In genomic region chr16:54928016-54928356, GRCh38 we compare ENCODE assay signal across 8 cellular contexts. TPM values are rescaled to one million over a fixed set of nuclear protein-coding genes. Genes with fewer than 3 reads are reported as not detected.
DNase-seq lines count a peak whose midpoint lies in the region; ATAC-seq, FAIRE-seq and TF ChIP-seq lines count a peak whose summit lies in the region.

No MANE protein-coding gene starts in this region.

- H3K18ac ChIP-seq in trophoblast cell (ENCODE audit: low read length): no peak overlapping the region

- dilution Hi-C loops in endothelial cell of umbilical vein (cut with MboI; ENCODE audit: extremely low pct_ligation_motif_present, low sequenced_read_pairs): no loop called here

- H4K12ac ChIP-seq in trophoblast cell (ENCODE audit: low read depth, low read length): no peak overlapping the region

- WGBS in trophoblast cell (ENCODE audit: extremely low coverage, insufficient coverage, insufficient read length): no CpG with 5 or more reads among the region's 13 CpGs

- TF ChIP-seq CTCF in endothelial cell of umbilical vein (IDR thresholded peaks at IDR 0.05; ENCODE audit: extremely low read depth in 1 of 2, insufficient read depth in 1 of 2, low read depth in 1 of 2, low read length in 2 of 2): no peak

- intact Hi-C loops in endothelial cell of umbilical vein (cut with micrococcal nuclease): loop anchor here (2.0 to 10.0 kb wide), 7 partner anchors 296 to 1425 kb away; partner anchors contain the start of genes AKTIP, FTO and RPGRIP1L

- no peak overlapping the region for H3K4ac ChIP-seq in trophoblast cell (ENCODE audit: low read depth, low read length)

- no peaks in the 10 kb centered on the region for H3K36me3 ChIP-seq in endothelial cell of umbilical vein (ENCODE audit: control insufficient read depth in 2 of 2, extremely low read depth in 1 of 2, insufficient read depth in 2 of 2, low read length in 2 of 2)
- no peaks in the 10 kb centered on the region for H3K36me3 ChIP-seq in trophoblast cell (ENCODE audit: control insufficient read depth in 1 of 2, insufficient read depth in 2 of 2, low read length in 2 of 2)

- DNase-seq in activated effector memory CD4-positive, alpha-beta T cell treated with anti-CD3 and anti-CD28 coated beads, Interleukin-2, amount 50 U/mL, for 16 hours: peak; percentile 62
- no peak for DNase-seq in activated effector memory CD4-positive, alpha-beta T cell treated with Interleukin-2 at 50 U/mL for 16 hours
- DNase-seq in endothelial cell of umbilical vein (ENCODE audit: low read depth, low spot score) (peak; percentile 42), trophoblast cell (peak in 1 of 2 donors; percentile 23)

- no peaks in the 10 kb centered on the region for H4K20me1 ChIP-seq in endothelial cell of umbilical vein (replicated peaks; ENCODE audit: control insufficient read depth, extremely low read depth, insufficient read depth, low read length)

- CTCF ChIA-PET in endothelial cell of umbilical vein (lab: Charles Lee): interaction anchor here (0.9 to 1.8 kb wide), 3 partner anchors 11 to 1378 kb away, joined by 3 to 5 read pairs (median 4); no protein-coding TSS in a partner anchor

- POLR2A ChIA-PET in endothelial cell of umbilical vein (lab: Charles Lee): no interaction called here

- no peaks in the 10 kb centered on the region for H3K9me1 ChIP-seq in endothelial cell of umbilical vein (replicated peaks; ENCODE audit: control insufficient read depth, extremely low read depth, insufficient read depth, low read length)

- H3K14ac ChIP-seq in trophoblast cell (ENCODE audit: low read length): no peak overlapping the region

- ATAC-seq in HG03108 (IDR thresholded peaks at IDR 0.05; ENCODE audit: unreplicated experiment): no peak
- ATAC-seq in GM21526 (IDR thresholded peaks at IDR 0.05; ENCODE audit: low FRiP score, unreplicated experiment): no peak
- no peak for ATAC-seq in HG03196 (IDR thresholded peaks at IDR 0.05; ENCODE audit: unreplicated experiment)

- FAIRE-seq in endothelial cell of umbilical vein (lab: Jason Lieb, UNC): peak; percentile 74

- no peak overlapping the region for H3K23ac ChIP-seq in trophoblast cell (ENCODE audit: low read length)

- no TSS peak for BruUV-seq in endothelial cell of umbilical vein (replicated peaks; lab: Mats Ljungman, UMichigan)

- no peak overlapping the region for H2BK120ac ChIP-seq in trophoblast cell (ENCODE audit: insufficient read depth, low read length, poor library complexity)

- H2AFZ ChIP-seq in endothelial cell of umbilical vein (ENCODE audit: low read depth, low read length) (peak overlapping the region; percentile 59), trophoblast cell (ENCODE audit: insufficient read depth, low read length, poor library complexity) (no peak overlapping the region)

- no peak overlapping the region for H4K91ac ChIP-seq in trophoblast cell (ENCODE audit: low read depth, low read length)

- peaks cover 12% of the 10 kb centered on the region for H3K4me1 ChIP-seq in endothelial cell of umbilical vein (ENCODE audit: control insufficient read depth, extremely low read depth, insufficient read depth, low read length)
- H3K4me1 ChIP-seq in trophoblast cell (ENCODE audit: control insufficient read depth in 1 of 2, insufficient read depth in 2 of 2, low read length in 2 of 2): peaks cover 11 to 17% of the 10 kb centered on the region in 2 experiments

- H3K79me2 ChIP-seq in endothelial cell of umbilical vein (ENCODE audit: control insufficient read depth, insufficient read depth, low read length): no peaks in the 10 kb centered on the region
- H3K79me2 ChIP-seq in trophoblast cell (ENCODE audit: control insufficient read depth, insufficient read depth, low read length, poor library complexity): peaks cover 2% of the 10 kb centered on the region

- peak overlapping the region; percentile 44 for H3K9ac ChIP-seq in endothelial cell of umbilical vein (replicated peaks; ENCODE audit: extremely low read depth, insufficient read depth, low read length)
- no peak overlapping the region for H3K9ac ChIP-seq in trophoblast cell (ENCODE audit: low read length)

- H3K79me1 ChIP-seq in trophoblast cell (ENCODE audit: low read length): peaks cover 3% of the 10 kb centered on the region

- peak overlapping the region; percentile 11 to 70 (median 46) for H3K4me3 ChIP-seq in endothelial cell of umbilical vein (replicated peaks in 1 of 3; ENCODE audit: insufficient read depth in 1 of 3, low read depth in 1 of 3, low read length in 3 of 3)
- peak overlapping the region; percentile 42 for H3K4me3 ChIP-seq in trophoblast cell (ENCODE audit: low read depth, low read length)

- no peak overlapping the region for H2BK12ac ChIP-seq in trophoblast cell (ENCODE audit: low read length)

- no peak overlapping the region for H2BK5ac ChIP-seq in trophoblast cell (ENCODE audit: low read depth, low read length, poor library complexity)

- no peak overlapping the region for H2AK5ac ChIP-seq in trophoblast cell (ENCODE audit: low read length)

- peaks cover 26 to 43% of the 10 kb centered on the region in 2 experiments for H3K27me3 ChIP-seq in endothelial cell of umbilical vein (ENCODE audit: control insufficient read depth in 2 of 2, insufficient read depth in 2 of 2, low read length in 2 of 2)
- H3K27me3 ChIP-seq in trophoblast cell (ENCODE audit: insufficient read depth, low read length): peaks cover 37% of the 10 kb centered on the region

- H3K27ac ChIP-seq in endothelial cell of umbilical vein (ENCODE audit: insufficient read depth, low read depth, low read length) (no peak overlapping the region), trophoblast cell (ENCODE audit: low read depth, low read length) (no peak overlapping the region)

- H3K4me2 ChIP-seq in endothelial cell of umbilical vein (ENCODE audit: insufficient read depth, low read length): peak overlapping the region; percentile 88
- peak overlapping the region; percentile 66 for H3K4me2 ChIP-seq in trophoblast cell (ENCODE audit: low read length)

- no peak for TF ChIP-seq POLR2A in endothelial cell of umbilical vein (IDR thresholded peaks at IDR 0.05; ENCODE audit: low read depth, low read length)

- H3K9me3 ChIP-seq in endothelial cell of umbilical vein (replicated peaks; ENCODE audit: control insufficient read depth, insufficient read depth, low read length) (no peaks in the 10 kb centered on the region), trophoblast cell (ENCODE audit: insufficient read depth, low read depth, low read length) (peaks cover 5% of the 10 kb centered on the region)

- H4K8ac ChIP-seq in trophoblast cell (ENCODE audit: low read depth, low read length): no peak overlapping the region

TF ChIP-seq in PFSK-1, 5 proteins besides CTCF, POLR2A, EP300 and RAD21 (continues in another document):
- peak; percentile 51; the same call in 1 of the 2 replicates for TF ChIP-seq SIN3A (IDR thresholded peaks at IDR 0.05; ENCODE audit: borderline replicate concordance, insufficient read depth, low read length)
- no peak for TF ChIP-seq FOXP2 (optimal IDR thresholded peaks at IDR 0.05; ENCODE audit: borderline replicate concordance, extremely low read depth, extremely low read length, insufficient read depth)
- TF ChIP-seq POLR2AphosphoS5 (IDR thresholded peaks at IDR 0.05; ENCODE audit: low read depth, low read length): no peak

TF ChIP-seq in endothelial cell of umbilical vein, 7 proteins besides CTCF, POLR2A, EP300 and RAD21:
- peak; percentile 36 for TF ChIP-seq EZH2 (IDR thresholded peaks at IDR 0.05; ENCODE audit: borderline replicate concordance, low read depth, low read length, severe bottlenecking)
- no peak for TF ChIP-seq FOS (IDR thresholded peaks at IDR 0.05; ENCODE audit: borderline replicate concordance, insufficient read depth, low read length)
- peak; percentile 44 for TF ChIP-seq GATA2 (IDR thresholded peaks at IDR 0.05; ENCODE audit: insufficient read depth, insufficient read length, low read depth, low read length)

RNA-seq across cellular contexts. Expression of gene IRX5, which starts 2.7 kb away (rescaled TPM):
- 2.5 TPM for polyA plus RNA-seq in PFSK-1 (2012; ENCODE audit: insufficient read length, low read depth)
- not detected in 2 replicates for total RNA-seq in endothelial cell of umbilical vein
- not detected in 2 replicates for polyA plus RNA-seq in endothelial cell of umbilical vein
- not detected in 2 replicates for polyA plus RNA-seq in endothelial cell of umbilical vein (2011; cell fraction: cytosol; rRNA removed)
- polyA plus RNA-seq in endothelial cell of umbilical vein (2011; cell fraction: nucleus; rRNA removed): 0.14 and 0.16 TPM in 2 replicates
- not detected in 2 replicates for polyA plus RNA-seq in endothelial cell of umbilical vein (2012)
- not detected in 2 replicates for polyA minus RNA-seq in endothelial cell of umbilical vein
- polyA minus RNA-seq in endothelial cell of umbilical vein (2011; cell fraction: cytosol; rRNA and poly(A)+ RNA removed): 3.6 TPM
- 0.29 TPM in 1 of 2 replicates, not detected in the other for polyA minus RNA-seq in endothelial cell of umbilical vein (2011; cell fraction: nucleus; rRNA and poly(A)+ RNA removed)
- polyA plus RNA-seq in trophoblast cell (2013): 0.17 and 0.31 TPM in 2 replicates
